ENCODE assay signal across 21 cellular contexts in the genomic region with DNA sequence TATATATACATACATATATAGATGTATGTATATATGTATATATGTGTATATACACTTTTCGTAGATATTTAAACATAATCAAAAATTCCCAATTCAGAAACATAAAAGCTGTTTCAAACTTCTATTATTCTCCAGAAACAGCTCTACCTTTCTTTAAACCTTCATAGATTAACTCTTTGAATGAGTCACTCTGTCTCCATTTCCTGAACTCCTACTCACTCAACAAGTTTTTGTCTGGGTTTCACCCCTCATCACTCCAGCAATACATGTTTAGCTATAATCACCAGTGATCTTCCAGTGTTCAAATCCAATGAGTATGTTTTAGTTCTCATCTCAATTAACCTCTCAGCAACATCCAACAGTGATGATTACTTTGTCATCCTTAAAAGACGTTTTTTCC. TPM values are rescaled to one million over a fixed set of nuclear protein-coding genes. Genes with fewer than 3 reads are reported as not detected.
"Had no signal": no experiment of that assay in that cellular context is flagged by ENCODE, and none has a peak within 500 bp of the region (broad histone marks: within the 10 kb centered on the region; RNA-seq: fewer than 3 reads in every experiment).

No MANE protein-coding gene starts in this region.

- H3K4me3 ChIP-seq: ascending aorta, cardiac muscle cell, lung, pancreas, smooth muscle cell, thyroid gland had no signal

- ATAC-seq: activated T-cell treated with anti-CD3 and anti-CD28 coated beads, Interleukin-2, amount 50 U/mL, for 72 hours; natural killer cell treated with Interleukin-12 subunit alpha and Interleukin-12 subunit beta and Interleukin-15 and Interleukin-18, amount 100 ng/mL, for 72 hours; pancreas; sciatic nerve; stimulated activated memory B cell treated with anti-CD40 and anti-IgM and Interleukin-4, amounts not matched to agents 10 μg/mL and 1 μg/mL and 100 μg/mL, for 72 hours had no signal

- DNase-seq: activated CD4-positive, alpha-beta T cell treated with anti-CD3 and anti-CD28 coated beads, Interleukin-2, amount 50 U/mL, for 1 hour; activated CD4-positive, CD25-positive, alpha-beta regulatory T cell treated with anti-CD3 and anti-CD28 coated beads, Interleukin-2, amount 50 U/mL, for 72 hours; activated CD8-positive, alpha-beta memory T cell treated with anti-CD3 and anti-CD28 coated beads for 24 hours; activated CD8-positive, alpha-beta memory T cell treated with anti-CD3 and anti-CD28 coated beads, Interleukin-2, amount 50 U/mL, for 48 hours; activated effector memory CD4-positive, alpha-beta T cell treated with anti-CD3 and anti-CD28 coated beads, Interleukin-2, amount 50 U/mL, for 16 hours; activated naive CD4-positive, alpha-beta T cell treated with anti-CD3 and anti-CD28 coated beads, Interleukin-2, amount 50 U/mL, for 16 hours; activated T-cell treated with anti-CD3 and anti-CD28 coated beads, Interleukin-2, amount 50 U/mL, for 72 hours; effector memory CD4-positive, alpha-beta T cell; hypothalamus; islet precursor cell; pancreas; stimulated activated CD4-positive, alpha-beta T cell treated with anti-CD3 and anti-CD28 coated beads, Interleukin-4, amount 100 ng/mL, for 4 hours; thyroid gland had no signal

RNA-seq across cellular contexts. Expression of gene DGKB, which starts 9.6 kb away (rescaled TPM):
- total RNA-seq: activated T-cell treated with anti-CD3 and anti-CD28 coated beads, Interleukin-2, amount 50 U/mL, for 72 hours; ascending aorta; fibroblast of lung; natural killer cell treated with Interleukin-12 subunit alpha and Interleukin-12 subunit beta and Interleukin-15 and Interleukin-18, amount 100 ng/mL, for 72 hours; smooth muscle cell had no signal
